In genomic region chr3:141330718-141331369, GRCh38 we compare ENCODE assay signal across 16 cellular contexts. TPM values are rescaled to one million over a fixed set of nuclear protein-coding genes. Genes with fewer than 3 reads are reported as not detected.
DNase-seq lines count a peak whose midpoint lies in the region; ATAC-seq, FAIRE-seq and TF ChIP-seq lines count a peak whose summit lies in the region.
"Had no signal": no experiment of that assay in that cellular context is flagged by ENCODE, and none has a peak within 500 bp of the region (broad histone marks: within the 10 kb centered on the region; RNA-seq: fewer than 3 reads in every experiment).

No MANE protein-coding gene starts in this region.

- no peaks in the 10 kb centered on the region for H3K27me3 ChIP-seq in right atrium auricular region
- H3K27me3 ChIP-seq in mesendoderm (ENCODE audit: insufficient read depth, low read length, poor library complexity): no peaks in the 10 kb centered on the region
- H3K27me3 ChIP-seq: SJSA1 had no signal

- H3K23ac ChIP-seq in mesendoderm (ENCODE audit: low read length): no peak overlapping the region

- H3K4me3 ChIP-seq in right atrium auricular region: no peak overlapping the region
- no peak overlapping the region for H3K4me3 ChIP-seq in astrocyte of the spinal cord (ENCODE audit: low read depth, low read length)
- no peak overlapping the region for H3K4me3 ChIP-seq in mesendoderm (ENCODE audit: low read length)
- H3K4me3 ChIP-seq: SJSA1 had no signal

- H3K18ac ChIP-seq in mesendoderm (ENCODE audit: low read length): no peak overlapping the region

- peaks cover 0 to 8% of the 10 kb centered on the region in 2 donors for H3K4me1 ChIP-seq in right atrium auricular region
- peaks cover 18% of the 10 kb centered on the region for H3K4me1 ChIP-seq in mesendoderm (ENCODE audit: control insufficient read depth, low read depth, low read length)

- H3K4ac ChIP-seq in mesendoderm (ENCODE audit: low read depth, low read length): no peak overlapping the region

- no peak overlapping the region for H3K56ac ChIP-seq in mesendoderm (ENCODE audit: low read length)

- ATAC-seq in Right ventricle myocardium superior (ENCODE audit: poor library complexity) (no peak), HG02642 (IDR thresholded peaks at IDR 0.05; ENCODE audit: poor library complexity, unreplicated experiment) (no peak)
- ATAC-seq: naive thymus-derived CD4-positive, alpha-beta T cell; stimulated activated naive CD8-positive, alpha-beta T cell treated with anti-CD3 and anti-CD28 coated beads, Interleukin-15, Interleukin-2, amounts not matched to agents 100 U/mL and 50 U/mL, for 24 hours had no signal

- H4K8ac ChIP-seq in mesendoderm (ENCODE audit: low read depth, low read length): no peak overlapping the region

- peak overlapping the region; percentile 9 for H2AK5ac ChIP-seq in mesendoderm (ENCODE audit: low read length)

- no peaks in the 10 kb centered on the region for H3K9me3 ChIP-seq in right atrium auricular region
- H3K9me3 ChIP-seq: SJSA1 had no signal

- in situ Hi-C loops in astrocyte of the spinal cord (cut with HindIII; ENCODE audit: low sequenced_read_pairs): no loop called here

- DNase-seq in right atrium auricular region (ENCODE audit: low spot score) (no peak), Right ventricle myocardium superior (no peak), astrocyte of the spinal cord (ENCODE audit: low read depth, low spot score) (peak; percentile 28), mesendoderm (no peak), frontal cortex (ENCODE audit: low spot score in 2 of 2) (no peak), glomerular visceral epithelial cell (ENCODE audit: extremely low spot score) (no peak)
- no peak for DNase-seq in stimulated activated CD4-positive, alpha-beta T cell treated with anti-CD3 and anti-CD28 coated beads, Interleukin-4, amount 100 ng/mL, for 4 hours
- DNase-seq: activated CD4-positive, CD25-positive, alpha-beta regulatory T cell; CD8-positive, alpha-beta memory T cell; cerebellar nuclear complex; naive thymus-derived CD4-positive, alpha-beta T cell; NCI-H1930; stimulated activated CD4-positive, alpha-beta T cell treated with anti-CD3 and anti-CD28 coated beads, Interleukin-12 subunit alpha, Interleukin-12 subunit beta, amount 100 ng/mL, for 4 hours; stimulated activated naive CD8-positive, alpha-beta T cell treated with anti-CD3 and anti-CD28 coated beads, Interleukin-15, Interleukin-2, amounts not matched to agents 100 U/mL and 50 U/mL, for 24 hours had no signal

- H3K79me2 ChIP-seq in mesendoderm (ENCODE audit: control insufficient read depth, insufficient read depth, low read length): no peaks in the 10 kb centered on the region

- H3K36me3 ChIP-seq in right atrium auricular region (no peaks in the 10 kb centered on the region), mesendoderm (ENCODE audit: control insufficient read depth, insufficient read depth, low read length) (no peaks in the 10 kb centered on the region)
- H3K36me3 ChIP-seq: SJSA1 had no signal

- H2BK15ac ChIP-seq in mesendoderm (replicated peaks; ENCODE audit: low read depth): peak overlapping the region; percentile 29

- H3K27ac ChIP-seq in right atrium auricular region (peak overlapping the region; percentile 9 to 72), mesendoderm (ENCODE audit: low read depth, low read length) (no peak overlapping the region)
- H3K27ac ChIP-seq: SJSA1 had no signal

- no CpG with 5 or more reads among the region's 3 CpGs for WGBS in mesendoderm (ENCODE audit: extremely low coverage, insufficient coverage, low lambda C conversion rate)

- H3K79me1 ChIP-seq in mesendoderm (ENCODE audit: low read length): no peaks in the 10 kb centered on the region

- FAIRE-seq in frontal cortex (lab: Jason Lieb, UNC): no peak

- no peak overlapping the region for H2BK120ac ChIP-seq in mesendoderm (ENCODE audit: low read depth, low read length)

- no peak overlapping the region for H3K4me2 ChIP-seq in mesendoderm (ENCODE audit: low read length)

- no peak overlapping the region for H3K9ac ChIP-seq in mesendoderm (ENCODE audit: low read length)

- no peak overlapping the region for H2BK5ac ChIP-seq in mesendoderm (ENCODE audit: low read length)

- TF ChIP-seq CTCF in right atrium auricular region (IDR thresholded peaks at IDR 0.05): no peak
- no peak for TF ChIP-seq CTCF in astrocyte of the spinal cord (IDR thresholded peaks at IDR 0.05; ENCODE audit: low read depth, low read length)

- no peak overlapping the region for H4K5ac ChIP-seq in mesendoderm (ENCODE audit: low read length)

- intact Hi-C loops in Right ventricle myocardium superior (cut with DNase I): no loop called here

RNA-seq across cellular contexts. Expression of gene ZBTB38, which starts 37.5 kb away (rescaled TPM):
- 100 to 1,000 TPM; 120 to 127 TPM for total RNA-seq in right atrium auricular region
- total RNA-seq in Right ventricle myocardium superior: 89.6 TPM
- polyA plus RNA-seq in mesendoderm (2013, experiment 1 of 2): 20.8 TPM
- polyA plus RNA-seq in mesendoderm (2013, experiment 2 of 2): 20.5 TPM
- 149 TPM for total RNA-seq in frontal cortex
